11 cellular contexts compared by ENCODE assay signal in genomic region chr6:16244869-16245451, GRCh38. TPM values are rescaled to one million over a fixed set of nuclear protein-coding genes. Genes with fewer than 3 reads are reported as not detected.
DNase-seq lines count a peak whose midpoint lies in the region; ATAC-seq and TF ChIP-seq lines count a peak whose summit lies in the region.
"Had no signal": no experiment of that assay in that cellular context is flagged by ENCODE, and none has a peak within 500 bp of the region (broad histone marks: within the 10 kb centered on the region; RNA-seq: fewer than 3 reads in every experiment).

No MANE protein-coding gene starts in this region.

- H3K4me1 Mint-ChIP-seq in GM23338 (peaks cover 12% of the 10 kb centered on the region; the same call in 2 of the 3 replicates), neural progenitor cell (peaks cover 56% of the 10 kb centered on the region)

- no peaks in the 10 kb centered on the region for H3K36me3 Mint-ChIP-seq in GM23338 (ENCODE audit: low read depth)
- H3K36me3 Mint-ChIP-seq in neural progenitor cell: no peaks in the 10 kb centered on the region

- H3K4me2 ChIP-seq in GM23338: no peak overlapping the region
- peak overlapping the region; percentile 47 for H3K4me2 ChIP-seq in neural progenitor cell
- H3K4me2 ChIP-seq: KMS-11 had no signal

- peak; percentile 84 for ATAC-seq in GM23338
- peak; percentile 39 for ATAC-seq in esophagus mucosa
- ATAC-seq in HG03439 (IDR thresholded peaks at IDR 0.05; ENCODE audit: unreplicated experiment): no peak
- no peak for ATAC-seq in HG02973 (IDR thresholded peaks at IDR 0.05; ENCODE audit: unreplicated experiment)

- no peak for DNase-seq in GM23338 (ENCODE audit: low spot score)
- peak; percentile 45 to 71 for DNase-seq in NCI-H446 (lab: John Stamatoyannopoulos, UW)
- DNase-seq in neural progenitor cell (ENCODE audit: low spot score): peak; percentile 67
- no peak for DNase-seq in effector CD8-positive, alpha-beta T cell (lab: John Stamatoyannopoulos, UW)
- DNase-seq in AG08395 (ENCODE audit: low spot score): no peak
- DNase-seq: activated CD4-positive, alpha-beta T cell treated with anti-CD3 and anti-CD28 coated beads, Interleukin-2, amount 50 U/mL, for 48 hours had no signal

- H4K20me1 ChIP-seq in GM23338 (replicated peaks; ENCODE audit: insufficient read depth): no peaks in the 10 kb centered on the region
- peaks cover 6% of the 10 kb centered on the region for H4K20me1 ChIP-seq in neural progenitor cell (ENCODE audit: low read depth)

- H3K27ac Mint-ChIP-seq in GM23338 (no peak overlapping the region), neural progenitor cell (peak overlapping the region; percentile 92)

- peaks cover 15% of the 10 kb centered on the region for H3K27me3 Mint-ChIP-seq in GM23338 (ENCODE audit: insufficient read depth, low read depth, poor library complexity)
- peaks cover 32% of the 10 kb centered on the region for H3K27me3 Mint-ChIP-seq in neural progenitor cell (ENCODE audit: insufficient read depth, low read depth)

- no peak overlapping the region for H3K9ac ChIP-seq in neural progenitor cell
- H3K9ac ChIP-seq: BLaER1 treated with 17β-estradiol and CSF1 and Interleukin-3, amounts not matched to agents 10 nM and 100 nM; KMS-11 had no signal

- H3F3A ChIP-seq in GM23338 (replicated peaks; ENCODE audit: low read depth) (no peaks in the 10 kb centered on the region), neural progenitor cell (ENCODE audit: low read depth) (peaks cover 32% of the 10 kb centered on the region)

- no peaks in the 10 kb centered on the region for H3K9me3 ChIP-seq in neural progenitor cell (ENCODE audit: low read depth)
- H3K9me3 ChIP-seq: BLaER1 treated with 17β-estradiol and CSF1 and Interleukin-3, amounts not matched to agents 10 nM and 100 nM had no signal

- H3K9me3 Mint-ChIP-seq in GM23338: no peaks in the 10 kb centered on the region
- peaks cover 2% of the 10 kb centered on the region for H3K9me3 Mint-ChIP-seq in neural progenitor cell

- H3K36me3 ChIP-seq in GM23338 (ENCODE audit: insufficient read depth) (no peaks in the 10 kb centered on the region), neural progenitor cell (no peaks in the 10 kb centered on the region)
- H3K36me3 ChIP-seq: BLaER1 treated with 17β-estradiol and CSF1 and Interleukin-3, amounts not matched to agents 10 nM and 100 nM had no signal

- H3K4me3 ChIP-seq in GM23338: no peak overlapping the region
- no peak overlapping the region for H3K4me3 ChIP-seq in neural progenitor cell
- H3K4me3 ChIP-seq: BLaER1 treated with 17β-estradiol and CSF1 and Interleukin-3, amounts not matched to agents 10 nM and 100 nM had no signal

- H3K4me3 Mint-ChIP-seq in GM23338 (no peak overlapping the region), neural progenitor cell (peak overlapping the region; percentile 9)

- no peaks in the 10 kb centered on the region for H3K9me2 ChIP-seq in GM23338 (ENCODE audit: insufficient read depth)

- H3K79me2 ChIP-seq in GM23338 (replicated peaks; ENCODE audit: insufficient read depth) (no peaks in the 10 kb centered on the region), neural progenitor cell (ENCODE audit: low read depth) (no peaks in the 10 kb centered on the region)

- peak overlapping the region; percentile 83 for H2AFZ ChIP-seq in GM23338
- H2AFZ ChIP-seq in neural progenitor cell (replicated peaks): no peak overlapping the region

- H3K27ac ChIP-seq in GM23338 (ENCODE audit: low read depth): no peak overlapping the region
- H3K27ac ChIP-seq in neural progenitor cell: no peak overlapping the region
- H3K27ac ChIP-seq: BLaER1 treated with 17β-estradiol and CSF1 and Interleukin-3, amounts not matched to agents 10 nM and 100 nM; KMS-11 had no signal

- H3K27me3 ChIP-seq in GM23338 (ENCODE audit: insufficient read depth) (peaks cover 6% of the 10 kb centered on the region), neural progenitor cell (peaks cover 58% of the 10 kb centered on the region)

- TF ChIP-seq CTCF in GM23338 (conservative IDR thresholded peaks at IDR 0.05; ENCODE audit: low read depth in 2 of 2) (no peak), neural progenitor cell (IDR thresholded peaks at IDR 0.05) (no peak)

- H3K4me1 ChIP-seq in GM23338 (ENCODE audit: insufficient read depth) (no peaks in the 10 kb centered on the region; the same call in 1 of the 2 replicates), neural progenitor cell (peaks cover 27% of the 10 kb centered on the region)

TF ChIP-seq in GM23338, 12 proteins besides CTCF, POLR2A, EP300 and RAD21 (continues in another document):
- no peak for TF ChIP-seq REST (IDR thresholded peaks at IDR 0.05; ENCODE audit: unreplicated experiment)
- no peak for TF ChIP-seq JUNB (IDR thresholded peaks at IDR 0.05; ENCODE audit: unreplicated experiment)

RNA-seq across cellular contexts. Expression of gene GMPR, which starts 6.6 kb away (rescaled TPM):
- total RNA-seq in GM23338 (2014; rRNA removed; shearing (Covaris generic)): 0.35 and 1.3 TPM in 2 replicates
- polyA plus RNA-seq in GM23338 (2016; fragmentation: Nextera tagmentation; extraction: Ambion mirVana): 0.23 and 0.64 TPM in 2 replicates
- total RNA-seq in esophagus mucosa: 0.80 TPM
- total RNA-seq in neural progenitor cell (ENCODE audit: low replicate concordance): not detected in 2 replicates

Comparison
In these comparisons a context has a peak if more than half of its experiments do, and no peak if none do; other contexts are left out.
1. ATAC-seq: peak in GM23338 (single experiment) and esophagus mucosa (single experiment); none in HG03439 (single experiment) and HG02973 (single experiment).
2. DNase-seq: peak in NCI-H446 (2 of 2) and neural progenitor cell (single experiment); none in GM23338 (single experiment), effector CD8-positive, alpha-beta T cell (single experiment) and AG08395 (single experiment).